ENCODE assay signal across 9 cellular contexts in the genomic region with DNA sequence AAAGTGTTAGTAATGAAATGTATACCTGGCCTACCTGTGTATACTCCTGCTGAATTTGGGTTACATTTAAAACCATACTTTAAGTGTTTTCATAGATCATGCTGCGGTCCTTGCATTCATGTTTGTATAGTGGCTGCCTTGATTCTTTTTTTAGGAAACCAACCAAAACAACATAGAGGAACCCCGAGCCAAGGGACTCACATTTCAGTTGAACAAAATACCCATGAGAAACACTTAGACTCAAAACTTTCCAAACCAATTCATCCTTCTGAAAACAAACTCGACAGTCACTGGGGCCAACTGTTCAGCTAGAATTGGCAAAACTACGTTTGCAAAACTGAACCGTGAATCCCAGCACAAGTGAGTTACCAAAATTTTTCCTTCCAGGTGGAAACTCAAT. TPM values are rescaled to one million over a fixed set of nuclear protein-coding genes. Genes with fewer than 3 reads are reported as not detected.
DNase-seq lines count a peak whose midpoint lies in the region; ATAC-seq and TF ChIP-seq lines count a peak whose summit lies in the region.
"Had no signal": no experiment of that assay in that cellular context is flagged by ENCODE, and none has a peak within 500 bp of the region (broad histone marks: within the 10 kb centered on the region; RNA-seq: fewer than 3 reads in every experiment).

No MANE protein-coding gene starts in this region.

- H3K4me1 ChIP-seq in SJSA1 (replicated peaks) = peaks cover 9% of the 10 kb centered on the region

- H3K4me3 ChIP-seq in SJSA1 = peak overlapping the region; percentile 57
- peak overlapping the region; percentile 66 for H3K4me3 ChIP-seq in fibroblast of mammary gland (ENCODE audit: control insufficient read depth, low read depth, low read length)

- H3K4me1 Mint-ChIP-seq in progenitor cell of endocrine pancreas (ENCODE audit: low read depth) = peaks cover 31% of the 10 kb centered on the region
- no peaks in the 10 kb centered on the region for H3K4me1 Mint-ChIP-seq in stimulated activated effector memory CD8-positive, alpha-beta T cell treated with anti-CD3 and anti-CD28 coated beads, Interleukin-12 subunit alpha, Interleukin-12 subunit beta, amount 100 ng/mL, for 72 hours

- peak; percentile 23 for DNase-seq in GM10266 (ENCODE audit: extremely low spot score)
- DNase-seq in SJSA1 (ENCODE audit: low read depth in 1 of 2, low spot score in 2 of 2) = no peak
- peak; percentile 28 for DNase-seq in fibroblast of mammary gland (ENCODE audit: low read depth)
- DNase-seq in progenitor cell of endocrine pancreas (ENCODE audit: low spot score, unreplicated experiment) = no peak
- DNase-seq in OCI-M1 (lab: John Stamatoyannopoulos, UW) = no peak
- DNase-seq in stimulated activated effector memory CD8-positive, alpha-beta T cell treated with anti-CD3 and anti-CD28 coated beads, Interleukin-12 subunit alpha, Interleukin-12 subunit beta, amount 100 ng/mL, for 72 hours (ENCODE audit: low spot score in 2 of 2) = no peak
- DNase-seq in HPDE6-E6E7 (ENCODE audit: extremely low spot score) = no peak
- DNase-seq in activated CD8-positive, alpha-beta memory T cell treated with anti-CD3 and anti-CD28 coated beads, Interleukin-2, amount 50 U/mL, for 4 hours = no peak

- H3K36me3 ChIP-seq in SJSA1 = no peaks in the 10 kb centered on the region

- peak overlapping the region; percentile 66 for H3K27ac ChIP-seq in SJSA1

- TF ChIP-seq CTCF in GM10266 (IDR thresholded peaks at IDR 0.05; ENCODE audit: control insufficient read depth, insufficient read depth, low read depth, missing control alignments) (no peak), fibroblast of mammary gland (conservative IDR thresholded peaks at IDR 0.05; ENCODE audit: control insufficient read depth, insufficient read depth, low read depth, low read length) (no peak), progenitor cell of endocrine pancreas (IDR thresholded peaks at IDR 0.05; ENCODE audit: unreplicated experiment) (no peak)

- peak overlapping the region; percentile 99 for H3K27ac Mint-ChIP-seq in progenitor cell of endocrine pancreas
- no peak overlapping the region for H3K27ac Mint-ChIP-seq in stimulated activated effector memory CD8-positive, alpha-beta T cell treated with anti-CD3 and anti-CD28 coated beads, Interleukin-12 subunit alpha, Interleukin-12 subunit beta, amount 100 ng/mL, for 72 hours
- H3K27ac Mint-ChIP-seq: memory B cell had no signal

- H3K9me3 Mint-ChIP-seq in progenitor cell of endocrine pancreas (ENCODE audit: low read depth) = peaks cover 8% of the 10 kb centered on the region
- peaks cover 11% of the 10 kb centered on the region for H3K9me3 Mint-ChIP-seq in stimulated activated effector memory CD8-positive, alpha-beta T cell treated with anti-CD3 and anti-CD28 coated beads, Interleukin-12 subunit alpha, Interleukin-12 subunit beta, amount 100 ng/mL, for 72 hours

- peaks cover 11% of the 10 kb centered on the region for H3K36me3 Mint-ChIP-seq in progenitor cell of endocrine pancreas (ENCODE audit: insufficient read depth)
- no peaks in the 10 kb centered on the region for H3K36me3 Mint-ChIP-seq in stimulated activated effector memory CD8-positive, alpha-beta T cell treated with anti-CD3 and anti-CD28 coated beads, Interleukin-12 subunit alpha, Interleukin-12 subunit beta, amount 100 ng/mL, for 72 hours

- H3K27me3 ChIP-seq in SJSA1 (replicated peaks) = no peaks in the 10 kb centered on the region

- no peaks in the 10 kb centered on the region for H3K9me3 ChIP-seq in SJSA1 (replicated peaks)

- no peaks in the 10 kb centered on the region for H3K27me3 Mint-ChIP-seq in progenitor cell of endocrine pancreas

- ATAC-seq in stimulated activated effector memory CD8-positive, alpha-beta T cell treated with anti-CD3 and anti-CD28 coated beads, Interleukin-12 subunit alpha, Interleukin-12 subunit beta, amount 100 ng/mL, for 72 hours = no peak

- H3K4me3 Mint-ChIP-seq in progenitor cell of endocrine pancreas (ENCODE audit: low read depth) = peak overlapping the region; percentile 91
- no peak overlapping the region for H3K4me3 Mint-ChIP-seq in stimulated activated effector memory CD8-positive, alpha-beta T cell treated with anti-CD3 and anti-CD28 coated beads, Interleukin-12 subunit alpha, Interleukin-12 subunit beta, amount 100 ng/mL, for 72 hours

RNA-seq across cellular contexts. Expression of a gene that starts 1.4 kb away (rescaled TPM):
- total RNA-seq in SJSA1 (2014; rRNA removed; shearing (Covaris generic)) = 6.8 and 9.4 TPM in 2 replicates
- 127 and 145 TPM in 2 replicates for total RNA-seq in progenitor cell of endocrine pancreas

Comparison
In these comparisons a context has a peak if more than half of its experiments do, and no peak if none do; other contexts are left out.
1. DNase-seq: peak in GM10266 (single experiment) and fibroblast of mammary gland (single experiment); none in SJSA1 (0 of 2), progenitor cell of endocrine pancreas (single experiment), OCI-M1 (single experiment), stimulated activated effector memory CD8-positive, alpha-beta T cell treated with anti-CD3 and anti-CD28 coated beads, Interleukin-12 subunit alpha, Interleukin-12 subunit beta, amount 100 ng/mL, for 72 hours (0 of 2), HPDE6-E6E7 (single experiment) and activated CD8-positive, alpha-beta memory T cell treated with anti-CD3 and anti-CD28 coated beads, Interleukin-2, amount 50 U/mL, for 4 hours (single experiment).
2. RNA of a gene that starts 1.4 kb away (total RNA-seq): 127 to 145 TPM in progenitor cell of endocrine pancreas; 6.8 to 9.4 TPM in SJSA1; every median in the first group is over 10 times any median in the second.